In genomic region chr12:52670961-52671360, GRCh38 we compare ENCODE assay signal across 37 cellular contexts. TPM values are rescaled to one million over a fixed set of nuclear protein-coding genes. Genes with fewer than 3 reads are reported as not detected.
"Had no signal": no experiment of that assay in that cellular context is flagged by ENCODE, and none has a peak within 500 bp of the region (broad histone marks: within the 10 kb centered on the region; RNA-seq: fewer than 3 reads in every experiment).

No MANE protein-coding gene starts in this region.

- H3K36me3 ChIP-seq: cardiac muscle cell, WERI-Rb-1 had no signal

- DNase-seq: activated CD4-positive, alpha-beta memory T cell treated with anti-CD3 and anti-CD28 coated beads, Interleukin-2, amount 10 ng/mL, durations not matched to agents 7 days and 5 days; activated CD4-positive, alpha-beta T cell treated with anti-CD3 and anti-CD28 coated beads for 1 hour; activated CD4-positive, alpha-beta T cell treated with anti-CD3 and anti-CD28 coated beads for 48 hours; activated CD4-positive, CD25-positive, alpha-beta regulatory T cell; activated CD8-positive, alpha-beta memory T cell treated with anti-CD3 and anti-CD28 coated beads for 24 hours; activated CD8-positive, alpha-beta memory T cell treated with anti-CD3 and anti-CD28 coated beads, Interleukin-2, amount 10 ng/mL, durations not matched to agents 7 days and 5 days; activated gamma-delta T cell; activated naive CD4-positive, alpha-beta T cell treated with anti-CD3 and anti-CD28 coated beads, Interleukin-2, amount 10 ng/mL, durations not matched to agents 7 days and 5 days; activated naive CD8-positive, alpha-beta T cell treated with anti-CD3 and anti-CD28 coated beads, Interleukin-2, amount 50 U/mL, for 24 hours; activated T-cell treated with anti-CD3 and anti-CD28 coated beads, Interleukin-2, amount 50 U/mL, for 1 hour; activated T-cell treated with anti-CD3 and anti-CD28 coated beads, Interleukin-2, amount 50 U/mL, for 72 hours; anterior cingulate cortex; MM.1S; MV-4-11; NCI-H1092; NCI-H1436 treated with DMSO at 0.1 percent for 48 hours; NCI-H1694 treated with DMSO at 0.1 percent for 48 hours; NCI-H2029; NCI-H510A; NCI-H526; NCI-H748 treated with DMSO at 0.1 percent for 48 hours; NK-92 treated with Interleukin-12 subunit alpha and Interleukin-12 subunit beta, amount 100 ng/mL, for 24 hours; SIG-M5; SW 1271; T-helper 1 cell; T-helper 2 cell; T-helper 9 cell; WERI-Rb-1 had no signal

- H3K4me3 ChIP-seq: cardiac muscle cell had no signal

- H3K27ac ChIP-seq: cardiac muscle cell, KMS-11, WERI-Rb-1 had no signal

- H3K4me3 Mint-ChIP-seq: activated CD4-positive, alpha-beta memory T cell treated with anti-CD3 and anti-CD28 coated beads, Interleukin-2, amount 10 ng/mL, durations not matched to agents 7 days and 5 days; activated CD8-positive, alpha-beta memory T cell treated with anti-CD3 and anti-CD28 coated beads, Interleukin-2, amount 10 ng/mL, durations not matched to agents 7 days and 5 days; activated naive CD4-positive, alpha-beta T cell treated with anti-CD3 and anti-CD28 coated beads, Interleukin-2, amount 10 ng/mL, durations not matched to agents 7 days and 5 days; activated naive CD8-positive, alpha-beta T cell; activated naive CD8-positive, alpha-beta T cell treated with anti-CD3 and anti-CD28 coated beads, Interleukin-2, amount 50 U/mL, for 24 hours; activated T-cell treated with anti-CD3 and anti-CD28 coated beads, Interleukin-2, amount 50 U/mL, for 72 hours; activated T-helper 17 cell treated with anti-CD3 and anti-CD28 coated beads, Interleukin-2, amount 50 U/mL, for 72 hours; brain; central memory CD8-positive, alpha-beta T cell had no signal

- H3K9ac ChIP-seq: KMS-11 had no signal

- H3K27ac Mint-ChIP-seq: activated CD4-positive, alpha-beta memory T cell treated with anti-CD3 and anti-CD28 coated beads, Interleukin-2, amount 10 ng/mL, durations not matched to agents 7 days and 5 days; activated CD8-positive, alpha-beta memory T cell treated with anti-CD3 and anti-CD28 coated beads, Interleukin-2, amount 10 ng/mL, durations not matched to agents 7 days and 5 days; activated naive CD4-positive, alpha-beta T cell treated with anti-CD3 and anti-CD28 coated beads, Interleukin-2, amount 10 ng/mL, durations not matched to agents 7 days and 5 days; activated naive CD8-positive, alpha-beta T cell; activated naive CD8-positive, alpha-beta T cell treated with anti-CD3 and anti-CD28 coated beads, Interleukin-2, amount 50 U/mL, for 24 hours; activated T-cell treated with anti-CD3 and anti-CD28 coated beads, Interleukin-2, amount 50 U/mL, for 72 hours; activated T-helper 17 cell treated with anti-CD3 and anti-CD28 coated beads, Interleukin-2, amount 50 U/mL, for 72 hours; brain had no signal

- H3K4me2 ChIP-seq: KMS-11 had no signal

- H3K4me1 Mint-ChIP-seq: activated CD4-positive, alpha-beta memory T cell treated with anti-CD3 and anti-CD28 coated beads, Interleukin-2, amount 10 ng/mL, durations not matched to agents 7 days and 5 days; activated CD8-positive, alpha-beta memory T cell treated with anti-CD3 and anti-CD28 coated beads, Interleukin-2, amount 10 ng/mL, durations not matched to agents 7 days and 5 days; activated naive CD4-positive, alpha-beta T cell treated with anti-CD3 and anti-CD28 coated beads, Interleukin-2, amount 10 ng/mL, durations not matched to agents 7 days and 5 days; activated naive CD8-positive, alpha-beta T cell treated with anti-CD3 and anti-CD28 coated beads, Interleukin-2, amount 50 U/mL, for 24 hours; activated T-helper 17 cell treated with anti-CD3 and anti-CD28 coated beads, Interleukin-2, amount 50 U/mL, for 72 hours had no signal

- H3K27me3 Mint-ChIP-seq: activated naive CD8-positive, alpha-beta T cell; activated naive CD8-positive, alpha-beta T cell treated with anti-CD3 and anti-CD28 coated beads, Interleukin-2, amount 50 U/mL, for 24 hours had no signal

- ATAC-seq: activated CD8-positive, alpha-beta memory T cell treated with anti-CD3 and anti-CD28 coated beads, Interleukin-2, amount 10 ng/mL, durations not matched to agents 7 days and 5 days; activated naive CD8-positive, alpha-beta T cell treated with anti-CD3 and anti-CD28 coated beads, Interleukin-2, amount 50 U/mL, for 24 hours; activated T-cell treated with anti-CD3 and anti-CD28 coated beads, Interleukin-2, amount 50 U/mL, for 72 hours; activated T-helper 17 cell treated with anti-CD3 and anti-CD28 coated beads, Interleukin-2, amount 50 U/mL, for 72 hours had no signal

- H3K9me3 Mint-ChIP-seq: activated CD4-positive, alpha-beta memory T cell treated with anti-CD3 and anti-CD28 coated beads, Interleukin-2, amount 10 ng/mL, durations not matched to agents 7 days and 5 days; activated naive CD4-positive, alpha-beta T cell treated with anti-CD3 and anti-CD28 coated beads, Interleukin-2, amount 10 ng/mL, durations not matched to agents 7 days and 5 days; activated naive CD8-positive, alpha-beta T cell treated with anti-CD3 and anti-CD28 coated beads, Interleukin-2, amount 50 U/mL, for 24 hours; activated T-cell treated with anti-CD3 and anti-CD28 coated beads, Interleukin-2, amount 50 U/mL, for 72 hours; activated T-helper 17 cell treated with anti-CD3 and anti-CD28 coated beads, Interleukin-2, amount 50 U/mL, for 72 hours; central memory CD8-positive, alpha-beta T cell had no signal

- H3K36me3 Mint-ChIP-seq: activated CD8-positive, alpha-beta memory T cell treated with anti-CD3 and anti-CD28 coated beads, Interleukin-2, amount 10 ng/mL, durations not matched to agents 7 days and 5 days; activated naive CD4-positive, alpha-beta T cell treated with anti-CD3 and anti-CD28 coated beads, Interleukin-2, amount 10 ng/mL, durations not matched to agents 7 days and 5 days; activated naive CD8-positive, alpha-beta T cell; brain had no signal

RNA-seq across cellular contexts. Expression of gene KRT1, which starts 9.2 kb away (rescaled TPM):
- total RNA-seq: activated CD8-positive, alpha-beta memory T cell treated with anti-CD3 and anti-CD28 coated beads, Interleukin-2, amount 10 ng/mL, durations not matched to agents 7 days and 5 days; activated T-cell treated with anti-CD3 and anti-CD28 coated beads, Interleukin-2, amount 50 U/mL, for 72 hours; activated T-helper 17 cell treated with anti-CD3 and anti-CD28 coated beads, Interleukin-2, amount 50 U/mL, for 72 hours; cardiac muscle cell; chondrocyte; LHCN-M2; SK-MEL-5 had no signal
- polyA plus RNA-seq: cardiac muscle cell had no signal

RNA-seq across cellular contexts. Expression of gene KRT2, which starts 18.9 kb away (rescaled TPM):
- total RNA-seq: activated CD4-positive, alpha-beta memory T cell treated with anti-CD3 and anti-CD28 coated beads, Interleukin-2, amount 10 ng/mL, durations not matched to agents 7 days and 5 days; activated CD8-positive, alpha-beta memory T cell treated with anti-CD3 and anti-CD28 coated beads, Interleukin-2, amount 10 ng/mL, durations not matched to agents 7 days and 5 days; activated T-cell treated with anti-CD3 and anti-CD28 coated beads, Interleukin-2, amount 50 U/mL, for 72 hours; activated T-helper 17 cell treated with anti-CD3 and anti-CD28 coated beads, Interleukin-2, amount 50 U/mL, for 72 hours; cardiac muscle cell; chondrocyte; LHCN-M2; SK-MEL-5 had no signal
- polyA plus RNA-seq: cardiac muscle cell had no signal

RNA-seq across cellular contexts. Expression of gene KRT77, which starts 32.4 kb away (rescaled TPM):
- total RNA-seq: activated CD4-positive, alpha-beta memory T cell treated with anti-CD3 and anti-CD28 coated beads, Interleukin-2, amount 10 ng/mL, durations not matched to agents 7 days and 5 days; activated CD8-positive, alpha-beta memory T cell treated with anti-CD3 and anti-CD28 coated beads, Interleukin-2, amount 10 ng/mL, durations not matched to agents 7 days and 5 days; activated T-cell treated with anti-CD3 and anti-CD28 coated beads, Interleukin-2, amount 50 U/mL, for 72 hours; activated T-helper 17 cell treated with anti-CD3 and anti-CD28 coated beads, Interleukin-2, amount 50 U/mL, for 72 hours; cardiac muscle cell; chondrocyte; LHCN-M2; SK-MEL-5 had no signal
- polyA plus RNA-seq: cardiac muscle cell had no signal

RNA-seq across cellular contexts. Expression of gene KRT73, which starts 52.6 kb away (rescaled TPM):
- total RNA-seq: activated CD4-positive, alpha-beta memory T cell treated with anti-CD3 and anti-CD28 coated beads, Interleukin-2, amount 10 ng/mL, durations not matched to agents 7 days and 5 days; activated CD8-positive, alpha-beta memory T cell treated with anti-CD3 and anti-CD28 coated beads, Interleukin-2, amount 10 ng/mL, durations not matched to agents 7 days and 5 days; activated T-helper 17 cell treated with anti-CD3 and anti-CD28 coated beads, Interleukin-2, amount 50 U/mL, for 72 hours; cardiac muscle cell; chondrocyte; LHCN-M2; SK-MEL-5 had no signal
- polyA plus RNA-seq: cardiac muscle cell had no signal
